In genomic region chr3:130893240-130894129, GRCh38 we compare ENCODE assay signal across 8 cellular contexts. TPM values are rescaled to one million over a fixed set of nuclear protein-coding genes. Genes with fewer than 3 reads are reported as not detected.
DNase-seq lines count a peak whose midpoint lies in the region; ATAC-seq and TF ChIP-seq lines count a peak whose summit lies in the region.

ATP2C1 (plus strand) TSS chr3:130894084; CDS start chr3:130894770, 686 bp downstream.

- H3K27ac Mint-ChIP-seq in CD4-positive, CD25-positive, alpha-beta regulatory T cell = peak within 1 kb of the TSS; percentile 95 to 99 (median 98)
- peak within 1 kb of the TSS; percentile 99 for H3K27ac Mint-ChIP-seq in activated CD4-positive, alpha-beta memory T cell treated with anti-CD3 and anti-CD28 coated beads for 36 hours

- intact Hi-C loops in activated CD4-positive, alpha-beta memory T cell treated with anti-CD3 and anti-CD28 coated beads for 36 hours (cut with micrococcal nuclease) = loop anchor here (1.0 to 5.0 kb wide), 8 partner anchors 43 to 617 kb away; partner anchors contain the start of genes ASTE1, MRPL3, NEK11 and NUDT16
- intact Hi-C loops in dorsolateral prefrontal cortex (cut with DNase I) (loop anchor here (5.0 to 10.0 kb wide), 6 partner anchors 131 to 611 kb away; partner anchors contain the start of genes ASTE1 (in 2 of the 2), NEK11 (in 2 of the 2), MRPL3 (in 1 of the 2) and NUDT16 (in 1 of the 2)), right lobe of liver (cut with DNase I) (loop anchor here in 1 of 2 donors (10.0 kb wide), 1 partner anchor 139 kb away; no protein-coding TSS in a partner anchor)

- peak; percentile 82 for ATAC-seq in CD4-positive, CD25-positive, alpha-beta regulatory T cell (ENCODE audit: low read depth in 2 of 2)
- peak; percentile 90 for ATAC-seq in GM19438 (IDR thresholded peaks at IDR 0.05; ENCODE audit: low read depth, unreplicated experiment)
- peak; percentile 38 for ATAC-seq in HG03575 (IDR thresholded peaks at IDR 0.05; ENCODE audit: extremely low read depth, insufficient number of reproducible peaks, low FRiP score, unreplicated experiment)
- peak; percentile 95 to 99 (median 97) for ATAC-seq in right lobe of liver

- no peaks in the 10 kb centered on the region for H3K36me3 Mint-ChIP-seq in CD4-positive, CD25-positive, alpha-beta regulatory T cell
- H3K36me3 Mint-ChIP-seq in activated CD4-positive, alpha-beta memory T cell treated with anti-CD3 and anti-CD28 coated beads for 36 hours = peaks cover 6% of the 10 kb centered on the region

- no peaks in the 10 kb centered on the region for H3K27me3 Mint-ChIP-seq in CD4-positive, CD25-positive, alpha-beta regulatory T cell
- no peaks in the 10 kb centered on the region for H3K27me3 Mint-ChIP-seq in activated CD4-positive, alpha-beta memory T cell treated with anti-CD3 and anti-CD28 coated beads for 36 hours

- TF ChIP-seq CTCF in dorsolateral prefrontal cortex (IDR thresholded peaks at IDR 0.05 in 54 of 56, conservative IDR thresholded peaks at IDR 0.05 in 2 of 56; ENCODE audit: low read depth in 1 of 56, partially characterized antibody in 56 of 56) = peak in 41 of 56 donors; percentile 5 to 49 (median 29)
- TF ChIP-seq CTCF in right lobe of liver (IDR thresholded peaks at IDR 0.05) = peak in 1 of 4 donors; percentile 18

- H3K4me1 ChIP-seq in CD4-positive, CD25-positive, alpha-beta regulatory T cell (ENCODE audit: control insufficient read depth, insufficient read depth, low read length, poor library complexity, severe bottlenecking) = peaks cover 23% of the 10 kb centered on the region
- H3K4me1 ChIP-seq in right lobe of liver = peaks cover 0 to 7% (median 0%) of the 10 kb centered on the region in 4 donors

- peak within 1 kb of the TSS; percentile 92 to 98 (median 96) for H3K4me3 Mint-ChIP-seq in CD4-positive, CD25-positive, alpha-beta regulatory T cell
- peak within 1 kb of the TSS; percentile 95 for H3K4me3 Mint-ChIP-seq in activated CD4-positive, alpha-beta memory T cell treated with anti-CD3 and anti-CD28 coated beads for 36 hours

- peaks cover 15 to 48% (median 36%) of the 10 kb centered on the region in 4 donors for H3K4me1 Mint-ChIP-seq in CD4-positive, CD25-positive, alpha-beta regulatory T cell
- H3K4me1 Mint-ChIP-seq in activated CD4-positive, alpha-beta memory T cell treated with anti-CD3 and anti-CD28 coated beads for 36 hours (ENCODE audit: low read depth) = peaks cover 39% of the 10 kb centered on the region

- 0% methylated on average over 9 of the region's 73 CpGs for WGBS in right lobe of liver (ENCODE audit: insufficient coverage, low coverage, low lambda C conversion rate, missing lambda C conversion rate)

- no peaks in the 10 kb centered on the region for H3K36me3 ChIP-seq in CD4-positive, CD25-positive, alpha-beta regulatory T cell (ENCODE audit: control insufficient read depth, insufficient read depth, low read length)
- no peaks in the 10 kb centered on the region for H3K36me3 ChIP-seq in right lobe of liver

- peak; percentile 91 for TF ChIP-seq POLR2A in right lobe of liver (IDR thresholded peaks at IDR 0.05)

- H3K9me3 Mint-ChIP-seq in CD4-positive, CD25-positive, alpha-beta regulatory T cell = peaks cover 0 to 1% (median 0%) of the 10 kb centered on the region in 7 donors
- H3K9me3 Mint-ChIP-seq in activated CD4-positive, alpha-beta memory T cell treated with anti-CD3 and anti-CD28 coated beads for 36 hours = no peaks in the 10 kb centered on the region

- peak; percentile 90 to 94 (median 90) for DNase-seq in CD4-positive, CD25-positive, alpha-beta regulatory T cell
- DNase-seq in NCI-H82 (lab: John Stamatoyannopoulos, UW) = peak; percentile 99
- DNase-seq in activated CD4-positive, alpha-beta memory T cell treated with anti-CD3 and anti-CD28 coated beads for 36 hours = peak; percentile 94
- DNase-seq in dorsolateral prefrontal cortex = peak; percentile 90 to 95 (median 92)
- peak; percentile 97 to 98 (median 98) for DNase-seq in right lobe of liver
- DNase-seq in stimulated activated CD4-positive, alpha-beta T cell treated with anti-CD3 and anti-CD28 coated beads, Interleukin-4, amount 100 ng/mL, for 4 hours = peak; percentile 87

- H3K4me3 ChIP-seq in CD4-positive, CD25-positive, alpha-beta regulatory T cell (ENCODE audit: low read depth, low read length) = peak within 1 kb of the TSS; percentile 95
- H3K4me3 ChIP-seq in dorsolateral prefrontal cortex (peak within 1 kb of the TSS; percentile 67 to 98 (median 89)), right lobe of liver (peak within 1 kb of the TSS; percentile 62 to 84 (median 80))

- CTCF ChIA-PET in activated CD4-positive, alpha-beta memory T cell treated with anti-CD3 and anti-CD28 coated beads for 36 hours (lab: Charles Lee) = interaction anchor here (0.7 to 6.5 kb wide), 37 partner anchors 11 to 617 kb away, joined by 3 to 114 read pairs (median 4); partner anchors contain the start of genes ASTE1, NEK11, NUDT16 and PIK3R4

- no peaks in the 10 kb centered on the region for H3K9me3 ChIP-seq in CD4-positive, CD25-positive, alpha-beta regulatory T cell (ENCODE audit: control insufficient read depth in 2 of 2, low read length in 2 of 2)
- no peaks in the 10 kb centered on the region for H3K9me3 ChIP-seq in right lobe of liver

- H3K27ac ChIP-seq in CD4-positive, CD25-positive, alpha-beta regulatory T cell (ENCODE audit: insufficient read depth, low read length, poor library complexity, severe bottlenecking) = peak within 1 kb of the TSS; percentile 98
- H3K27ac ChIP-seq in dorsolateral prefrontal cortex (peak within 1 kb of the TSS; percentile 87 to 99 (median 97)), right lobe of liver (peak within 1 kb of the TSS; percentile 93 to 96 (median 95))

- no peaks in the 10 kb centered on the region for H3K27me3 ChIP-seq in CD4-positive, CD25-positive, alpha-beta regulatory T cell (ENCODE audit: control insufficient read depth, insufficient read depth, low read length)
- H3K27me3 ChIP-seq in dorsolateral prefrontal cortex = no peaks in the 10 kb centered on the region
- no peaks in the 10 kb centered on the region for H3K27me3 ChIP-seq in right lobe of liver

- POLR2A ChIA-PET in activated CD4-positive, alpha-beta memory T cell treated with anti-CD3 and anti-CD28 coated beads for 36 hours (lab: Charles Lee) = interaction anchor here (0.6 to 3.8 kb wide), 13 partner anchors 9 to 151 kb away, joined by 3 to 28 read pairs (median 4); partner anchors contain the start of genes ASTE1, NEK11 and PIK3R4

RNA-seq across cellular contexts. Expression of gene ATP2C1, which starts in this region (rescaled TPM):
- total RNA-seq in CD4-positive, CD25-positive, alpha-beta regulatory T cell = 83.6 TPM
- polyA plus RNA-seq in CD4-positive, CD25-positive, alpha-beta regulatory T cell = 10 to 100 TPM; 10.5 to 20.3 (median 15.6) TPM
- total RNA-seq in activated CD4-positive, alpha-beta memory T cell treated with anti-CD3 and anti-CD28 coated beads for 36 hours = 10 to 100 TPM; 49.8 to 53.2 TPM
- total RNA-seq in dorsolateral prefrontal cortex (100 to 1,000 TPM in 117 of 120 experiments, 10 to 100 TPM in 3; 90.0 to 170 (median 123) TPM), right lobe of liver (10 to 100 TPM; 19.2 to 44.0 (median 27.5) TPM)

Comparison
In these comparisons a context has a peak if more than half of its experiments do, and no peak if none do; other contexts are left out.
1. Peak in every context shown above with its lines: DNase-seq, ATAC-seq, H3K4me3 ChIP-seq and H3K27ac ChIP-seq.
2. ATAC-seq: peak in every context shown above with its lines; median percentile 97 in right lobe of liver; 90 in GM19438; 82 in CD4-positive, CD25-positive, alpha-beta regulatory T cell; 38 in HG03575.